16 cellular contexts compared by ENCODE assay signal in the genomic region with DNA sequence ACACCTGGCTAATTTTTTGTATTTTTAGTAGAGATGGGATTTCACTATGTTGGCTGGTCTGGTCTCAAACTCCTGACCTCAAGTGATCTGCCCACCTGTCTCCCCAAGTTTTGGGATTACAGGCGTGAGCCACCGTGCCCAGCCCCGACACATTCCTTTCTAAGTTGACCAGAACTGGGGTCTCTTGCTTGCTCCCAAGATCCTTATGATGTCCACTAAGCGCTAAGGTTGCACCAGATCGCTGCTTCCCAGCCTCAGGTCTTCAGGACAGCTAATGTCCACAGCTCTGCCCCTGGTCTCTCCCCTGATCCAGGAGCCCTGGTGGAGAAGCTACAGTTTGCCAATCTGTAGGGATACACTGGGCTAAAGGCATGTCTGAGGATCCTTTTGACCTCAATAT. TPM values are rescaled to one million over a fixed set of nuclear protein-coding genes. Genes with fewer than 3 reads are reported as not detected.
A peak's percentile ranks its signal among the peaks of the same experiment; 100 is the strongest.
DNase-seq lines count a peak whose midpoint lies in the region; ATAC-seq and TF ChIP-seq lines count a peak whose summit lies in the region.
"Had no signal": no experiment of that assay in that cellular context is flagged by ENCODE, and none has a peak within 500 bp of the region (broad histone marks: within the 10 kb centered on the region; RNA-seq: fewer than 3 reads in every experiment).

No MANE protein-coding gene starts in this region.

- CTCF ChIA-PET in activated naive CD4-positive, alpha-beta T cell treated with anti-CD3 and anti-CD28 coated beads, Interleukin-2, amount 10 ng/mL, durations not matched to agents 7 days and 5 days (lab: Charles Lee): interaction anchor here (0.7 to 10.2 kb wide), 3 partner anchors 10 to 129 kb away, joined by 3 to 159 read pairs (median 9); no protein-coding TSS in a partner anchor

- intact Hi-C loops in upper lobe of right lung (cut with DNase I): loop anchor here (10.0 kb wide), 1 partner anchor 126 kb away; no protein-coding TSS in a partner anchor
- intact Hi-C loops in cardiac septum (cut with DNase I): loop anchor here (5.0 kb wide), 3 partner anchors 73 to 218 kb away; partner anchors contain the start of gene IL4R
- intact Hi-C loops in esophagus muscularis mucosa (cut with DNase I): no loop called here

- peak; percentile 12 for DNase-seq in activated naive CD4-positive, alpha-beta T cell treated with anti-CD3 and anti-CD28 coated beads, Interleukin-2, amount 10 ng/mL, durations not matched to agents 7 days and 5 days
- DNase-seq in activated naive CD4-positive, alpha-beta T cell treated with Interleukin-2 at 50 U/mL for 16 hours: no peak
- no peak for DNase-seq in naive B cell
- DNase-seq in upper lobe of right lung: peak; percentile 33
- DNase-seq in SW 1271 (lab: John Stamatoyannopoulos, UW): no peak
- no peak for DNase-seq in cardiac septum (ENCODE audit: low spot score)
- DNase-seq in esophagus muscularis mucosa (ENCODE audit: extremely low spot score): no peak
- DNase-seq: body of pancreas; DMS153; effector CD4-positive, alpha-beta T cell; left ventricle myocardium inferior; NCI-H1694 treated with DMSO at 0.1 percent for 48 hours; NCI-H446 treated with DMSO at 0.1 percent for 48 hours; SJCRH30 had no signal

- H3K4me3 ChIP-seq in upper lobe of right lung (no peak overlapping the region), esophagus muscularis mucosa (no peak overlapping the region)
- H3K4me3 ChIP-seq: body of pancreas, GM23338, left ventricle myocardium inferior, SJCRH30 had no signal

- no peak for TF ChIP-seq EP300 in esophagus muscularis mucosa (IDR thresholded peaks at IDR 0.05)

- H3K4me3 Mint-ChIP-seq in activated naive CD4-positive, alpha-beta T cell treated with anti-CD3 and anti-CD28 coated beads, Interleukin-2, amount 10 ng/mL, durations not matched to agents 7 days and 5 days: no peak overlapping the region
- H3K4me3 Mint-ChIP-seq in activated naive CD4-positive, alpha-beta T cell treated with anti-CD3 and anti-CD28 coated beads, Interleukin-2, amount 50 U/mL, for 24 hours: no peak overlapping the region
- H3K4me3 Mint-ChIP-seq in naive B cell: peak overlapping the region in 6 of 8 donors; percentile 22 to 89 (median 68)
- H3K4me3 Mint-ChIP-seq: GM23338 had no signal

- TF ChIP-seq POLR2A in esophagus muscularis mucosa (IDR thresholded peaks at IDR 0.05; ENCODE audit: low read depth): no peak

- H3K27ac ChIP-seq in upper lobe of right lung (peak overlapping the region; percentile 73), esophagus muscularis mucosa (replicated peaks in 1 of 4) (peak overlapping the region in 1 of 4 donors; percentile 78)
- H3K27ac ChIP-seq: SJCRH30 had no signal

- H3K27ac Mint-ChIP-seq in activated naive CD4-positive, alpha-beta T cell treated with anti-CD3 and anti-CD28 coated beads, Interleukin-2, amount 10 ng/mL, durations not matched to agents 7 days and 5 days: peak overlapping the region; percentile 99
- H3K27ac Mint-ChIP-seq in activated naive CD4-positive, alpha-beta T cell treated with anti-CD3 and anti-CD28 coated beads, Interleukin-2, amount 50 U/mL, for 24 hours: peak overlapping the region; percentile 100
- peak overlapping the region in 5 of 6 donors; percentile 28 to 97 (median 84) for H3K27ac Mint-ChIP-seq in naive B cell
- H3K27ac Mint-ChIP-seq: GM23338 had no signal

- no peak for TF ChIP-seq CTCF in upper lobe of right lung (IDR thresholded peaks at IDR 0.05)
- TF ChIP-seq CTCF in esophagus muscularis mucosa (IDR thresholded peaks at IDR 0.05): no peak

- no peaks in the 10 kb centered on the region for H3K27me3 Mint-ChIP-seq in activated naive CD4-positive, alpha-beta T cell treated with anti-CD3 and anti-CD28 coated beads, Interleukin-2, amount 10 ng/mL, durations not matched to agents 7 days and 5 days
- no peaks in the 10 kb centered on the region for H3K27me3 Mint-ChIP-seq in activated naive CD4-positive, alpha-beta T cell treated with anti-CD3 and anti-CD28 coated beads, Interleukin-2, amount 50 U/mL, for 24 hours
- no peaks in the 10 kb centered on the region for H3K27me3 Mint-ChIP-seq in naive B cell

- H3K27me3 ChIP-seq in upper lobe of right lung: no peaks in the 10 kb centered on the region
- no peaks in the 10 kb centered on the region for H3K27me3 ChIP-seq in esophagus muscularis mucosa
- H3K27me3 ChIP-seq: body of pancreas, SJCRH30 had no signal

- no peaks in the 10 kb centered on the region for H3K9me3 ChIP-seq in upper lobe of right lung
- no peaks in the 10 kb centered on the region for H3K9me3 ChIP-seq in esophagus muscularis mucosa
- H3K9me3 ChIP-seq: body of pancreas, left ventricle myocardium inferior, SJCRH30 had no signal

- peaks cover 92% of the 10 kb centered on the region for H3K4me1 Mint-ChIP-seq in activated naive CD4-positive, alpha-beta T cell treated with anti-CD3 and anti-CD28 coated beads, Interleukin-2, amount 10 ng/mL, durations not matched to agents 7 days and 5 days
- H3K4me1 Mint-ChIP-seq in activated naive CD4-positive, alpha-beta T cell treated with anti-CD3 and anti-CD28 coated beads, Interleukin-2, amount 50 U/mL, for 24 hours: peaks cover 92% of the 10 kb centered on the region
- peaks cover 68 to 92% (median 83%) of the 10 kb centered on the region in 3 donors for H3K4me1 Mint-ChIP-seq in naive B cell

- 97% methylated on average over 5 of the region's 5 CpGs for WGBS in esophagus muscularis mucosa

- H3K36me3 ChIP-seq in upper lobe of right lung: no peaks in the 10 kb centered on the region
- H3K36me3 ChIP-seq in esophagus muscularis mucosa: peaks cover 0 to 9% (median 1%) of the 10 kb centered on the region in 4 donors
- H3K36me3 ChIP-seq: SJCRH30 had no signal

- H3K4me1 ChIP-seq in upper lobe of right lung (peaks cover 84% of the 10 kb centered on the region), esophagus muscularis mucosa (peaks cover 62 to 91% (median 88%) of the 10 kb centered on the region in 4 donors)

- H3K9me3 Mint-ChIP-seq in activated naive CD4-positive, alpha-beta T cell treated with anti-CD3 and anti-CD28 coated beads, Interleukin-2, amount 10 ng/mL, durations not matched to agents 7 days and 5 days: no peaks in the 10 kb centered on the region
- no peaks in the 10 kb centered on the region for H3K9me3 Mint-ChIP-seq in activated naive CD4-positive, alpha-beta T cell treated with anti-CD3 and anti-CD28 coated beads, Interleukin-2, amount 50 U/mL, for 24 hours
- no peaks in the 10 kb centered on the region for H3K9me3 Mint-ChIP-seq in naive B cell
- H3K9me3 Mint-ChIP-seq: GM23338 had no signal

- peaks cover 42% of the 10 kb centered on the region for H3K36me3 Mint-ChIP-seq in activated naive CD4-positive, alpha-beta T cell treated with anti-CD3 and anti-CD28 coated beads, Interleukin-2, amount 10 ng/mL, durations not matched to agents 7 days and 5 days
- H3K36me3 Mint-ChIP-seq in activated naive CD4-positive, alpha-beta T cell treated with anti-CD3 and anti-CD28 coated beads, Interleukin-2, amount 50 U/mL, for 24 hours: peaks cover 7% of the 10 kb centered on the region
- H3K36me3 Mint-ChIP-seq in naive B cell: no peaks in the 10 kb centered on the region

- ATAC-seq in naive B cell (ENCODE audit: low read depth in 2 of 2) (no peak), upper lobe of right lung (no peak)
- ATAC-seq: body of pancreas, GM23338 had no signal

RNA-seq across cellular contexts. Expression of gene NSMCE1, which starts 29.5 kb away (rescaled TPM):
- polyA plus RNA-seq in naive B cell (ENCODE audit: low read depth in 6 of 6): 100 to 1,000 TPM; 178 to 217 (median 195) TPM
- total RNA-seq in upper lobe of right lung: 49.2 TPM
- 27.2 TPM for total RNA-seq in cardiac septum
- 10 to 100 TPM; 49.7 to 68.8 (median 64.0) TPM for total RNA-seq in esophagus muscularis mucosa

RNA-seq across cellular contexts. Expression of gene KDM8, which starts 35.7 kb away (rescaled TPM):
- 1 to 10 TPM in 5 of 6 donors, not detected in 1; 2.9 to 8.2 (median 4.2) TPM for polyA plus RNA-seq in naive B cell (ENCODE audit: low read depth in 6 of 6)
- total RNA-seq in upper lobe of right lung (6.1 TPM), cardiac septum (3.0 TPM), esophagus muscularis mucosa (1 to 10 TPM; 2.5 to 7.1 (median 3.7) TPM)

Comparison
In these comparisons a context has a peak if more than half of its experiments do, and no peak if none do; other contexts are left out.
1. DNase-seq: peak in activated naive CD4-positive, alpha-beta T cell treated with anti-CD3 and anti-CD28 coated beads, Interleukin-2, amount 10 ng/mL, durations not matched to agents 7 days and 5 days (single experiment) and upper lobe of right lung (single experiment); none in activated naive CD4-positive, alpha-beta T cell treated with Interleukin-2 at 50 U/mL for 16 hours (single experiment), naive B cell (single experiment), SW 1271 (0 of 2), cardiac septum (single experiment) and esophagus muscularis mucosa (single experiment).
2. H3K4me3 Mint-ChIP-seq: peak in naive B cell (6 of 8); none in activated naive CD4-positive, alpha-beta T cell treated with anti-CD3 and anti-CD28 coated beads, Interleukin-2, amount 10 ng/mL, durations not matched to agents 7 days and 5 days (single experiment) and activated naive CD4-positive, alpha-beta T cell treated with anti-CD3 and anti-CD28 coated beads, Interleukin-2, amount 50 U/mL, for 24 hours (single experiment).
3. Peak in every context shown above with its lines, with median percentiles within 50 percentile points of each other: H3K27ac Mint-ChIP-seq.